In the genomic region with DNA sequence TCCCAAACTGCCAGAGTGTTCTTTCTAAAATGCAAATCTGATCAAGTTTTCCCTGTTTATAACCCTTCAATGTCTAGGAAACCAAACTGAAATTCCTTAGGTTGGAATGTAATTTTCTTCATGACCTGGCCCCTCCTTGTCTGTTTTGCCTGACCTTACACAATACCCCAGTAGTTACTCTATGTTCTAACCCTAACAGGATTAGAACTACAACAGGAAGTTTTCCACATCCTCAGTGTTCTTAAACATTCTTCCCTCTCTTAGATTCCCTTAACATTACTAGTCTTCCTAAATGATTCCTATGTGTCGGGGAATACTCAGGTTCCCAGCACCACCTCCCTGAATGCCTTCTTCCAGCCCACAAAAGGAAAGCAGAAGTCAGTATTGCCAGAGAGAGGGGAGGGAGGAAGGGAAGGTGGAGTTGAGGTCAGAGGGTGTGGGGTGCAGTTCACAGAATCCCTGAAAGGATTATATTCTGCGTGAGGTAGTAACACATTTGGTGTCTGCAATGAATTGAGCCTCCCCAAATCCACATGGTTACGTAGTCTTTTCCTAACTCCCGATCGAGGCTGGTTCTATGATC, we compare ENCODE assay signal across 1 cellular context.
TF ChIP-seq lines count a peak whose summit lies in the region.

No MANE protein-coding gene starts in this region.

TF ChIP-seq in GM23338, 12 proteins besides CTCF, POLR2A, EP300 and RAD21 (continued from another document):
- TF ChIP-seq, protein P1, sequence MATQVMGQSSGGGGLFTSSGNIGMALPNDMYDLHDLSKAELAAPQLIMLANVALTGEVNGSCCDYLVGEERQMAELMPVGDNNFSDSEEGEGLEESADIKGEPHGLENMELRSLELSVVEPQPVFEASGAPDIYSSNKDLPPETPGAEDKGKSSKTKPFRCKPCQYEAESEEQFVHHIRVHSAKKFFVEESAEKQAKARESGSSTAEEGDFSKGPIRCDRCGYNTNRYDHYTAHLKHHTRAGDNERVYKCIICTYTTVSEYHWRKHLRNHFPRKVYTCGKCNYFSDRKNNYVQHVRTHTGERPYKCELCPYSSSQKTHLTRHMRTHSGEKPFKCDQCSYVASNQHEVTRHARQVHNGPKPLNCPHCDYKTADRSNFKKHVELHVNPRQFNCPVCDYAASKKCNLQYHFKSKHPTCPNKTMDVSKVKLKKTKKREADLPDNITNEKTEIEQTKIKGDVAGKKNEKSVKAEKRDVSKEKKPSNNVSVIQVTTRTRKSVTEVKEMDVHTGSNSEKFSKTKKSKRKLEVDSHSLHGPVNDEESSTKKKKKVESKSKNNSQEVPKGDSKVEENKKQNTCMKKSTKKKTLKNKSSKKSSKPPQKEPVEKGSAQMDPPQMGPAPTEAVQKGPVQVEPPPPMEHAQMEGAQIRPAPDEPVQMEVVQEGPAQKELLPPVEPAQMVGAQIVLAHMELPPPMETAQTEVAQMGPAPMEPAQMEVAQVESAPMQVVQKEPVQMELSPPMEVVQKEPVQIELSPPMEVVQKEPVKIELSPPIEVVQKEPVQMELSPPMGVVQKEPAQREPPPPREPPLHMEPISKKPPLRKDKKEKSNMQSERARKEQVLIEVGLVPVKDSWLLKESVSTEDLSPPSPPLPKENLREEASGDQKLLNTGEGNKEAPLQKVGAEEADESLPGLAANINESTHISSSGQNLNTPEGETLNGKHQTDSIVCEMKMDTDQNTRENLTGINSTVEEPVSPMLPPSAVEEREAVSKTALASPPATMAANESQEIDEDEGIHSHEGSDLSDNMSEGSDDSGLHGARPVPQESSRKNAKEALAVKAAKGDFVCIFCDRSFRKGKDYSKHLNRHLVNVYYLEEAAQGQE (IDR thresholded peaks at IDR 0.05; ENCODE audit: unreplicated experiment) = no peak
TF ChIP-seq in GM23338: peak in this region for 0.
